Comparison of ENCODE assay signal across 8 cellular contexts in the genomic region with DNA sequence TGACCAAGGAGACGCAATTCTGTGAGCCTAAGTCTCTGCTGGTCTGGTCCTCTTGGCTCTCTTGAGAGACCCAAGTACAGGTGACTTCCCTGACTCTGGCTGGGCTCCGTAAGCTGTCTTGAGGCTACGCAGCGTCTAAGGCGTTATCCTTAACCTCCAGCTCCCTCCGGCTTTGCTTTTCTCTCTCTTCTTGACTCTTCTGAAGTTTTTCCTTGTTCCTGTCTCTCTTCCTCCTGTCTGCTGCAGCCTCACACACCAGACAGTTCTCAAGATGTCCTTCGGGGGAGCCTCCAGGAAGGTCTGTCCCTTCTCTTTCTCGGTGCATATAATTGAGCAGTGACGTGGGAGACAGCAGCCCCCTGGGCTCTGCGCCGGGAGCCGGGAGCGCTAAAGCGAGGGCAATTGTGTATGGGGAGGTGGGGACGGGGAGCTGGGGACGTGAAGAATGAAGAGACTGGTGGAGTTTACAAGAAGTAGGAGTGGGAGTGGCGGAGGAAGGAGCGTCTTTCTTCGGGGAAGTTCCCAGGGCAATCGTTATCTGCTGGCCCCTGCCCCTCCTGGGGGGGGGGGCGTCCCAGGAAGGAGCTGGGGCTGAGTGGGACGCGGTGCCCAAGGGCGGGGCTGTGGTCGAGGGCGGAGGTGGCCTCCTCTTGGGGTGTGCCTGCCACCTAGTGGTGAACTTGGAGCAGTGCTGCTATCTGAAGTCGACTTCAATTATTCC. TPM values are rescaled to one million over a fixed set of nuclear protein-coding genes. Genes with fewer than 3 reads are reported as not detected.
DNase-seq lines count a peak whose midpoint lies in the region; ATAC-seq and TF ChIP-seq lines count a peak whose summit lies in the region.

No MANE protein-coding gene starts in this region.

- no peak overlapping the region for H3K27ac Mint-ChIP-seq in Calu3 (ENCODE audit: unreplicated experiment)
- no peak overlapping the region for H3K27ac Mint-ChIP-seq in IgD-negative memory B cell

- CTCF ChIA-PET in Calu3 (lab: Charles Lee) = interaction anchor here (0.6 to 2.9 kb wide), 5 partner anchors 13 to 836 kb away, joined by 3 to 34 read pairs (median 4); no protein-coding TSS in a partner anchor

- 8 to 11% (median 10%) methylated on average over 27 of the region's 27 CpGs for WGBS in psoas muscle, 3 donors

- H3K9me3 Mint-ChIP-seq in Calu3 (ENCODE audit: low read depth, unreplicated experiment) (no peaks in the 10 kb centered on the region), IgD-negative memory B cell (peaks cover 0 to 2% (median 0%) of the 10 kb centered on the region in 3 donors)

- H3K27me3 Mint-ChIP-seq in Calu3 (ENCODE audit: unreplicated experiment) = peaks cover 16% of the 10 kb centered on the region
- peaks cover 9% of the 10 kb centered on the region for H3K27me3 Mint-ChIP-seq in IgD-negative memory B cell

- intact Hi-C loops in Calu3 (cut with micrococcal nuclease; ENCODE audit: unreplicated experiment) (loop anchor here (1.0 to 10.0 kb wide), 4 partner anchors 70 to 200 kb away; no protein-coding TSS in a partner anchor), psoas muscle (cut with DNase I) (loop anchor here (1.0 to 5.0 kb wide), 5 partner anchors 108 to 923 kb away; no protein-coding TSS in a partner anchor)

- peaks cover 0 to 6% of the 10 kb centered on the region in 2 donors for H3K4me1 ChIP-seq in right atrium auricular region
- no peaks in the 10 kb centered on the region for H3K4me1 ChIP-seq in psoas muscle

- H3K4me1 Mint-ChIP-seq in Calu3 (ENCODE audit: low read depth, unreplicated experiment) (peaks cover 20% of the 10 kb centered on the region), IgD-negative memory B cell (peaks cover 0 to 7% (median 5%) of the 10 kb centered on the region in 3 donors)

- ATAC-seq in GM21390 (IDR thresholded peaks at IDR 0.05; ENCODE audit: unreplicated experiment) (peak; percentile 90), psoas muscle (peak; percentile 94 to 99 (median 95))

- H3K9me3 ChIP-seq in right atrium auricular region (peaks cover 0 to 8% of the 10 kb centered on the region in 2 donors), psoas muscle (no peaks in the 10 kb centered on the region)

- H3K4me3 ChIP-seq in right atrium auricular region = peak overlapping the region; percentile 34 to 51
- peak overlapping the region; percentile 64 for H3K4me3 ChIP-seq in psoas muscle

- H3K36me3 Mint-ChIP-seq in Calu3 (ENCODE audit: insufficient read depth, unreplicated experiment) = peaks cover 5% of the 10 kb centered on the region
- no peaks in the 10 kb centered on the region for H3K36me3 Mint-ChIP-seq in IgD-negative memory B cell

- H3K36me3 ChIP-seq in right atrium auricular region = no peaks in the 10 kb centered on the region
- no peaks in the 10 kb centered on the region for H3K36me3 ChIP-seq in psoas muscle (ENCODE audit: insufficient read depth in 1 of 2, low read depth in 1 of 2)

- H3K27ac ChIP-seq in right atrium auricular region (no peak overlapping the region), psoas muscle (no peak overlapping the region)

- no peaks in the 10 kb centered on the region for H3K27me3 ChIP-seq in right atrium auricular region
- peaks cover 0 to 2% (median 0%) of the 10 kb centered on the region in 3 donors for H3K27me3 ChIP-seq in psoas muscle (ENCODE audit: insufficient read depth in 3 of 3, low read length in 2 of 3)

- BruUV-seq in Calu3 (replicated peaks; lab: Mats Ljungman, UMichigan) = no TSS peak

- peak; percentile 66 for TF ChIP-seq CTCF in Calu3 (IDR thresholded peaks at IDR 0.05; ENCODE audit: unreplicated experiment)
- peak; percentile 97 to 98 for TF ChIP-seq CTCF in right atrium auricular region (IDR thresholded peaks at IDR 0.05)
- peak; percentile 96 for TF ChIP-seq CTCF in psoas muscle (IDR thresholded peaks at IDR 0.05)

- DNase-seq in Calu3 (peak; percentile 69), T-helper 1 cell (peak; percentile 38 to 61 (median 52)), amniotic stem cell (lab: John Stamatoyannopoulos, UW) (peak; percentile 31), right atrium auricular region (ENCODE audit: low spot score) (peak; percentile 80), psoas muscle (peak; percentile 75 to 84), ureter (ENCODE audit: low spot score) (peak; percentile 86)

- H3K4me3 Mint-ChIP-seq in Calu3 (ENCODE audit: low read depth, unreplicated experiment) = peak overlapping the region; percentile 78
- H3K4me3 Mint-ChIP-seq in IgD-negative memory B cell = peak overlapping the region in 3 of 4 donors; percentile 39 to 94 (median 93)

RNA-seq across cellular contexts. Expression of gene PIRT, which starts 6.9 kb away (rescaled TPM):
- total RNA-seq in Calu3 (2022) = not detected in 2 replicates
- not detected for polyA plus RNA-seq in IgD-negative memory B cell
- total RNA-seq in right atrium auricular region = not detected
- not detected for total RNA-seq in psoas muscle
- polyA plus RNA-seq in psoas muscle = under 1 TPM in 1 of 3 donors, not detected in 2; 0.01 TPM
- not detected for total RNA-seq in ureter

RNA-seq across cellular contexts. Expression of gene TMEM238L, which starts 40.9 kb away (rescaled TPM):
- total RNA-seq in Calu3 (2022) = not detected in 2 replicates
- polyA plus RNA-seq in IgD-negative memory B cell = not detected
- total RNA-seq in right atrium auricular region = not detected
- total RNA-seq in psoas muscle = not detected
- polyA plus RNA-seq in psoas muscle = under 1 TPM in 2 of 3 donors, not detected in 1; 0.03 to 0.07 TPM
- 12.4 TPM for total RNA-seq in ureter

Comparison
In these comparisons a context has a peak if more than half of its experiments do, and no peak if none do; other contexts are left out.
1. DNase-seq: peak in every context shown above with its lines; median percentile 86 in ureter; 80 in right atrium auricular region; 80 in psoas muscle; 69 in Calu3; 52 in T-helper 1 cell; 31 in amniotic stem cell.
2. RNA of gene TMEM238L, which starts 40.9 kb away (total RNA-seq): 12.4 TPM in ureter (single experiment); not detected in Calu3, not detected in right atrium auricular region and not detected in psoas muscle; every median in the first group is over 10 times any median in the second.
3. Peak in every context shown above with its lines, with median percentiles within 50 percentile points of each other: CTCF ChIP-seq.